Comparison of ENCODE assay signal across 11 cellular contexts in genomic region chr5:14996997-14997396, GRCh38.
DNase-seq lines count a peak whose midpoint lies in the region; ATAC-seq and TF ChIP-seq lines count a peak whose summit lies in the region.
"Had no signal": no experiment of that assay in that cellular context is flagged by ENCODE, and none has a peak within 500 bp of the region (broad histone marks: within the 10 kb centered on the region; RNA-seq: fewer than 3 reads in every experiment).

No MANE protein-coding gene starts in this region.

- H3K27ac ChIP-seq in stomach = no peak overlapping the region

- H3K4me3 ChIP-seq in stomach = no peak overlapping the region

- H3K4me1 ChIP-seq in stomach = no peaks in the 10 kb centered on the region

- no peaks in the 10 kb centered on the region for H3K36me3 ChIP-seq in stomach

- DNase-seq in germinal center (ENCODE audit: low spot score) = peak; percentile 24
- no peak for DNase-seq in HPDE6-E6E7 (ENCODE audit: extremely low spot score)
- DNase-seq in NCI-H524 treated with DMSO at 0.1 percent for 48 hours (lab: John Stamatoyannopoulos, UW) = no peak
- no peak for DNase-seq in stomach
- DNase-seq: activated CD4-positive, alpha-beta T cell treated with anti-CD3 and anti-CD28 coated beads, Interleukin-2, amount 50 U/mL, for 4 hours; NCI-H1105 treated with DMSO at 0.1 percent for 48 hours; SHP77 had no signal

- H3K9me3 ChIP-seq in stomach = peaks cover 0 to 6% (median 0%) of the 10 kb centered on the region in 4 donors

- WGBS in stomach, 5 donors = 67 to 75% (median 74%) methylated on average over 3 of the region's 3 CpGs

- intact Hi-C loops in stomach (cut with DNase I; ENCODE audit: low total_unique reads) = no loop called here

- TF ChIP-seq CTCF in stomach (IDR thresholded peaks at IDR 0.05) = no peak

- no peak for TF ChIP-seq EP300 in stomach (IDR thresholded peaks at IDR 0.05)

- ATAC-seq in GM18873 (IDR thresholded peaks at IDR 0.05; ENCODE audit: low FRiP score, unreplicated experiment) (peak; percentile 65), GM21717 (IDR thresholded peaks at IDR 0.05; ENCODE audit: unreplicated experiment) (peak; percentile 85), HG03196 (IDR thresholded peaks at IDR 0.05; ENCODE audit: unreplicated experiment) (peak; percentile 65), HG02840 (IDR thresholded peaks at IDR 0.05; ENCODE audit: low FRiP score, unreplicated experiment) (no peak)

- TF ChIP-seq POLR2A in stomach (IDR thresholded peaks at IDR 0.05) = no peak

- H3K27me3 ChIP-seq in stomach = no peaks in the 10 kb centered on the region
